ENCODE assay signal across 9 cellular contexts in the genomic region with DNA sequence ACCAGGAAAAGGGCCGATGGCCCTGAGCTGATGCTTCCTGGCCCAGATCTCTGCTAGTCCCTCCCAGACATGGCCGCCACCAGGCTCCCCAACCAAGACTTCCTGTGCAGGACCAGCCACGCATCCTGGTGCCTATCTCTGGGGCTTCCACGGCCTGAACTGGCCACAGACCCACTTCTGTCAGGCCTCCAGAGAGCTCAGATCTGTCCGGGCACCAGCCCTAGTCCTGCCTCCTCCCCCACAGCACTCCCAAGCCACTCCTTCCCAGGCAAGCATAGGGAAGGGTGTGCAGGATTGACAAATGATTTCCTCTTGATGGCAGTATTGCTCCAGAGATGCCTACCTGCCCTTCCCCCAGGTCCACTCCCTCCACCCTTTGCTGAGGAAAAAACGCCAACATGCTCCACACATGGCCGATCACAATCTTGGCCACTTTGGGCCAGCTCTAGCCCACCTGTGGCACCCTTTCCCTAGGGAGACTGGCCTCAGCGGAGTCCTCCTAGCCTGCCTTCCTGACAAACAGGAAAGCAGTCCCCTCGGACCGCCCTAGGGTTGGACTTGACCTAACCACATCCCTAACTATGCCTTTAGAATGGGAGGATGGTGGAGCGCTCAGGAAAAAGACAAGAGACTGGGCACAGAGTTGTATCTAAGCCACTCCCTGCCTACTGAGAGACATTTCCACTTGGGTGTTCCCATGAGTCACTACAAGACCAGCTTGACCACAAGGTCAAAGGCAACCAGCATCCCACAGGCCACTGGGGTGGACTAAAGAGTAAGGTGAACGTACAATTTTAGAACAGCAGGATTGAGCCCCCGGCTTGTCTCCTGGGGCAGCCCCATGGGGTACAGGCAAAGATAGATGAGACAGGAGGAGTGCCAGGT.
DNase-seq lines count a peak whose midpoint lies in the region; ATAC-seq and TF ChIP-seq lines count a peak whose summit lies in the region.
"Had no signal": no experiment of that assay in that cellular context is flagged by ENCODE, and none has a peak within 500 bp of the region (broad histone marks: within the 10 kb centered on the region; RNA-seq: fewer than 3 reads in every experiment).

No MANE protein-coding gene starts in this region.

- H3K27ac ChIP-seq in VCaP (no peak overlapping the region), stomach smooth muscle (ENCODE audit: low read length) (peak overlapping the region; percentile 55)
- H3K27ac ChIP-seq: SK-N-MC had no signal

- H3K4me1 Mint-ChIP-seq in activated CD8-positive, alpha-beta memory T cell treated with anti-CD3 and anti-CD28 coated beads, Interleukin-2, amount 10 ng/mL, durations not matched to agents 7 days and 5 days: no peaks in the 10 kb centered on the region

- H3K4me3 Mint-ChIP-seq in activated CD8-positive, alpha-beta memory T cell treated with anti-CD3 and anti-CD28 coated beads, Interleukin-2, amount 10 ng/mL, durations not matched to agents 7 days and 5 days: no peak overlapping the region

- TF ChIP-seq CTCF in LNCaP clone FGC (IDR thresholded peaks at IDR 0.05; ENCODE audit: control insufficient read depth, extremely low read depth, insufficient read depth) (peak; percentile 76), VCaP (conservative IDR thresholded peaks at IDR 0.05) (peak; percentile 14; the same call in 1 of the 2 replicates)

- peaks cover 3 to 4% of the 10 kb centered on the region in 2 donors for H3K36me3 ChIP-seq in stomach smooth muscle (ENCODE audit: control insufficient read depth in 2 of 2, insufficient read depth in 2 of 2, low read length in 2 of 2)

- H3K9me3 Mint-ChIP-seq in activated CD8-positive, alpha-beta memory T cell treated with anti-CD3 and anti-CD28 coated beads, Interleukin-2, amount 10 ng/mL, durations not matched to agents 7 days and 5 days (ENCODE audit: low read depth): peaks cover 5% of the 10 kb centered on the region

- peak overlapping the region in 1 of 2 donors; percentile 74 for H3K9ac ChIP-seq in stomach smooth muscle (ENCODE audit: low read length in 2 of 2)

- peak; percentile 79 for DNase-seq in GDM1 (lab: John Stamatoyannopoulos, UW)
- peak; percentile 77 for DNase-seq in LNCaP clone FGC (ENCODE audit: low read depth)
- peak; percentile 55 to 79 for DNase-seq in hippocampal formation (lab: John Stamatoyannopoulos, UW)
- DNase-seq in DMS114 treated with DMSO at 0.1 percent for 48 hours (lab: John Stamatoyannopoulos, UW; ENCODE audit: unreplicated experiment): no peak
- DNase-seq in activated CD8-positive, alpha-beta memory T cell treated with anti-CD3 and anti-CD28 coated beads, Interleukin-2, amount 10 ng/mL, durations not matched to agents 7 days and 5 days: no peak

- no peaks in the 10 kb centered on the region for H3K27me3 Mint-ChIP-seq in activated CD8-positive, alpha-beta memory T cell treated with anti-CD3 and anti-CD28 coated beads, Interleukin-2, amount 10 ng/mL, durations not matched to agents 7 days and 5 days

- H3K4me3 ChIP-seq in LNCaP clone FGC (ENCODE audit: low read depth, low read length) (no peak overlapping the region), stomach smooth muscle (ENCODE audit: low read length in 2 of 2) (peak overlapping the region in 1 of 2 donors; percentile 69)
- H3K4me3 ChIP-seq: SK-N-MC had no signal

- no peak overlapping the region for H3K27ac Mint-ChIP-seq in activated CD8-positive, alpha-beta memory T cell treated with anti-CD3 and anti-CD28 coated beads, Interleukin-2, amount 10 ng/mL, durations not matched to agents 7 days and 5 days

- peaks cover 22% of the 10 kb centered on the region for H3K4me1 ChIP-seq in stomach smooth muscle (ENCODE audit: control insufficient read depth, insufficient read depth, low read length)

- ATAC-seq in GM21723 (IDR thresholded peaks at IDR 0.05; ENCODE audit: unreplicated experiment): peak; percentile 69
- ATAC-seq in activated CD8-positive, alpha-beta memory T cell treated with anti-CD3 and anti-CD28 coated beads, Interleukin-2, amount 10 ng/mL, durations not matched to agents 7 days and 5 days: no peak

- no peaks in the 10 kb centered on the region for H3K9me3 ChIP-seq in stomach smooth muscle (ENCODE audit: control insufficient read depth in 2 of 2, low read length in 2 of 2)

- no peaks in the 10 kb centered on the region for H3K36me3 Mint-ChIP-seq in activated CD8-positive, alpha-beta memory T cell treated with anti-CD3 and anti-CD28 coated beads, Interleukin-2, amount 10 ng/mL, durations not matched to agents 7 days and 5 days

- H3K27me3 ChIP-seq in stomach smooth muscle (ENCODE audit: control insufficient read depth in 1 of 2, insufficient read depth in 2 of 2, low read length in 2 of 2): no peaks in the 10 kb centered on the region

- CTCF ChIA-PET in activated CD8-positive, alpha-beta memory T cell treated with anti-CD3 and anti-CD28 coated beads, Interleukin-2, amount 10 ng/mL, durations not matched to agents 7 days and 5 days (lab: Charles Lee): no interaction called here

Comparison
In these comparisons a context has a peak if more than half of its experiments do, and no peak if none do; other contexts are left out.
1. DNase-seq: peak in GDM1 (single experiment), LNCaP clone FGC (single experiment) and hippocampal formation (2 of 2); none in DMS114 treated with DMSO at 0.1 percent for 48 hours (single experiment) and activated CD8-positive, alpha-beta memory T cell treated with anti-CD3 and anti-CD28 coated beads, Interleukin-2, amount 10 ng/mL, durations not matched to agents 7 days and 5 days (single experiment).